In genomic region chrX:40145670-40146470, GRCh38 we compare ENCODE assay signal across 9 cellular contexts. TPM values are rescaled to one million over a fixed set of nuclear protein-coding genes. Genes with fewer than 3 reads are reported as not detected.
DNase-seq lines count a peak whose midpoint lies in the region; ATAC-seq and TF ChIP-seq lines count a peak whose summit lies in the region.
"Had no signal": no experiment of that assay in that cellular context is flagged by ENCODE, and none has a peak within 500 bp of the region (broad histone marks: within the 10 kb centered on the region; RNA-seq: fewer than 3 reads in every experiment).

No MANE protein-coding gene starts in this region.

- WGBS in spleen, 5 donors = 4 to 7% (median 6%) methylated on average over 9 to 66 of the region's 66 CpGs

- H3K27me3 ChIP-seq in iPS-15b (ENCODE audit: control insufficient read depth, insufficient read depth, low read length) (peaks cover 68% of the 10 kb centered on the region), spleen (replicated peaks in 1 of 7) (peaks cover 4 to 64% (median 32%) of the 10 kb centered on the region in 7 donors)

- DNase-seq in DMS 273 (lab: John Stamatoyannopoulos, UW; ENCODE audit: unreplicated experiment) (peak; percentile 66), DMS 273 treated with DMSO at 0.1 percent for 48 hours (lab: John Stamatoyannopoulos, UW) (no peak), spleen (no peak)
- peak; percentile 21 for DNase-seq in activated naive CD4-positive, alpha-beta T cell treated with anti-CD3 and anti-CD28 coated beads, Interleukin-2, amount 50 U/mL, for 16 hours
- no peak for DNase-seq in effector CD4-positive, alpha-beta T cell

- H3K27ac ChIP-seq in spleen = no peak overlapping the region
- H3K27ac ChIP-seq: 22Rv1 had no signal

- H3K4me1 ChIP-seq in iPS-15b (ENCODE audit: control insufficient read depth, insufficient read depth, low read length) (peaks cover 54% of the 10 kb centered on the region), spleen (peaks cover 0 to 68% (median 37%) of the 10 kb centered on the region in 6 donors)

- H3K4me3 ChIP-seq in iPS-15b (ENCODE audit: low read depth, low read length) (peak overlapping the region; percentile 60), spleen (peak overlapping the region; percentile 13 to 67 (median 34))

- H3K9ac ChIP-seq in iPS-15b (ENCODE audit: low read depth, low read length) = peak overlapping the region; percentile 54

- intact Hi-C loops in spleen (cut with DNase I; ENCODE audit: low total_unique reads) = no loop called here

- no peak for ATAC-seq in GM18909 (IDR thresholded peaks at IDR 0.05; ENCODE audit: poor library complexity, unreplicated experiment)
- ATAC-seq in activated CD4-positive, CD25-positive, alpha-beta regulatory T cell treated with anti-CD3 and anti-CD28 coated beads, Interleukin-2, amount 50 U/mL, for 24 hours = no peak

- H3K36me3 ChIP-seq in iPS-15b (ENCODE audit: control insufficient read depth, insufficient read depth, low read length) (no peaks in the 10 kb centered on the region), spleen (no peaks in the 10 kb centered on the region)

- H3K9me3 ChIP-seq in iPS-15b (ENCODE audit: control insufficient read depth, insufficient read depth, low read length) (no peaks in the 10 kb centered on the region), spleen (no peaks in the 10 kb centered on the region)

- TF ChIP-seq CTCF in spleen (IDR thresholded peaks at IDR 0.05 in 8 of 11, conservative IDR thresholded peaks at IDR 0.05 in 3 of 11) = no peak

- no peak for TF ChIP-seq POLR2A in spleen (IDR thresholded peaks at IDR 0.05)

RNA-seq across cellular contexts. Expression of gene BCOR, which starts 48.1 kb away (rescaled TPM):
- 10 to 100 TPM; 26.1 to 38.6 (median 31.8) TPM for total RNA-seq in spleen
- polyA plus RNA-seq in spleen = 10 to 100 TPM in 1 of 3 donors, 1 to 10 TPM in 2; 8.3 to 13.1 (median 9.8) TPM

Comparison
In these comparisons a context has a peak if more than half of its experiments do, and no peak if none do; other contexts are left out.
1. DNase-seq: peak in DMS 273 (single experiment) and activated naive CD4-positive, alpha-beta T cell treated with anti-CD3 and anti-CD28 coated beads, Interleukin-2, amount 50 U/mL, for 16 hours (single experiment); none in DMS 273 treated with DMSO at 0.1 percent for 48 hours (single experiment), spleen (single experiment) and effector CD4-positive, alpha-beta T cell (single experiment).